ENCODE assay signal across 22 cellular contexts in genomic region chr7:25994433-25994988, GRCh38.
DNase-seq lines count a peak whose midpoint lies in the region; ATAC-seq, FAIRE-seq and TF ChIP-seq lines count a peak whose summit lies in the region.
"Had no signal": no experiment of that assay in that cellular context is flagged by ENCODE, and none has a peak within 500 bp of the region (broad histone marks: within the 10 kb centered on the region; RNA-seq: fewer than 3 reads in every experiment).

No MANE protein-coding gene starts in this region.

- no peak for FAIRE-seq in K562 (lab: Jason Lieb, UNC)
- FAIRE-seq: H1 had no signal

- CTCF ChIA-PET in K562 (lab: Yijun Ruan, JAX; ENCODE audit: low intra/inter-chr PET ratio), result no interaction called here

- no peaks in the 10 kb centered on the region for H3K9me1 ChIP-seq in K562 (ENCODE audit: control insufficient read depth, insufficient read depth, low read length)

- no TSS peak for BruUV-seq in K562 (replicated peaks; lab: Mats Ljungman, UMichigan)

- WGBS in K562 (ENCODE audit: insufficient coverage, low coverage, missing lambda C conversion rate), result 8% methylated on average over 2 of the region's 2 CpGs
- WGBS in stomach, 5 donors, result 33 to 68% (median 53%) methylated on average over 2 of the region's 2 CpGs

- no peak for TF ChIP-seq POLR2A in K562 (conservative IDR thresholded peaks at IDR 0.05)
- TF ChIP-seq POLR2A in stomach (IDR thresholded peaks at IDR 0.05), result no peak

- intact Hi-C loops in K562 (cut with micrococcal nuclease), result no loop called here
- intact Hi-C loops in mucosa of descending colon (cut with DNase I, micrococcal nuclease), result no loop called here
- intact Hi-C loops in stomach (cut with DNase I; ENCODE audit: low total_unique reads), result no loop called here

- TF ChIP-seq RAD21 in K562 (CRISPR knock-in tag; conservative IDR thresholded peaks at IDR 0.05 in 1 of 2, IDR thresholded peaks at IDR 0.05 in 1 of 2), result no peak

- H3K27me3 ChIP-seq in K562 (ENCODE audit: control insufficient read depth in 2 of 2, insufficient read depth in 2 of 2, low read length in 2 of 2) (peaks cover 8 to 17% of the 10 kb centered on the region in 2 experiments; a peak in 3 of 5 replicates), stomach (no peaks in the 10 kb centered on the region)
- H3K27me3 ChIP-seq: BLaER1 had no signal

- no peak overlapping the region for H3K9ac ChIP-seq in K562 (ENCODE audit: insufficient read depth in 1 of 2, low read depth in 2 of 2, low read length in 2 of 2)
- H3K9ac ChIP-seq: BLaER1, SK-N-SH had no signal

- POLR2A ChIA-PET in K562 (lab: Yijun Ruan, JAX), result no interaction called here

- TF ChIP-seq EP300 in K562 (IDR thresholded peaks at IDR 0.05; ENCODE audit: low read length) (no peak), stomach (IDR thresholded peaks at IDR 0.05) (no peak)

- no peaks in the 10 kb centered on the region for H3K79me2 ChIP-seq in K562 (ENCODE audit: control insufficient read depth, insufficient read depth, low read length)

- no peak for TF ChIP-seq CTCF in K562 (IDR thresholded peaks at IDR 0.05 in 2 of 3, conservative IDR thresholded peaks at IDR 0.05 in 1 of 3; ENCODE audit: insufficient read depth in 2 of 3, low read depth in 1 of 3, low read length in 3 of 3)
- no peak for TF ChIP-seq CTCF in mucosa of descending colon (IDR thresholded peaks at IDR 0.05)
- no peak for TF ChIP-seq CTCF in stomach (IDR thresholded peaks at IDR 0.05)

- H3K9me3 ChIP-seq in K562 (replicated peaks; ENCODE audit: control insufficient read depth, insufficient read depth, low read depth, low read length) (no peaks in the 10 kb centered on the region), mucosa of descending colon (no peaks in the 10 kb centered on the region), stomach (no peaks in the 10 kb centered on the region)
- H3K9me3 ChIP-seq: SK-N-SH had no signal

- DNase-seq in Jurkat, Clone E6-1 (ENCODE audit: low read depth, low spot score), result peak; percentile 20
- DNase-seq in K562 (ENCODE audit: extremely low read depth in 1 of 4, low spot score in 3 of 4) (no peak), mucosa of descending colon (no peak), stomach (no peak), activated gamma-delta T cell (lab: John Stamatoyannopoulos, UW) (no peak), substantia nigra (lab: John Stamatoyannopoulos, UW) (no peak)
- DNase-seq in activated effector memory CD4-positive, alpha-beta T cell treated with Interleukin-2 at 50 U/mL for 16 hours, result no peak
- DNase-seq: CD8-positive, alpha-beta T cell; KG1; NCI-H1092 treated with DMSO at 0.1 percent for 48 hours; NCI-H1436 treated with DMSO at 0.1 percent for 48 hours; NCI-H1930; NCI-H345; NCI-H524; NCI-H774; NK-92 treated with Interleukin-12 subunit alpha and Interleukin-12 subunit beta, amount 100 ng/mL, for 24 hours; SHP77 treated with DMSO at 0.1 percent for 48 hours; SK-N-SH had no signal

- H3K4me1 ChIP-seq in K562 (replicated peaks in 1 of 2; ENCODE audit: control insufficient read depth in 2 of 2, insufficient read depth in 2 of 2, low read length in 2 of 2), result no peaks in the 10 kb centered on the region
- no peaks in the 10 kb centered on the region for H3K4me1 ChIP-seq in mucosa of descending colon (ENCODE audit: low read depth)
- H3K4me1 ChIP-seq in stomach, result peaks cover 4 to 23% (median 12%) of the 10 kb centered on the region in 4 donors
- H3K4me1 ChIP-seq: BLaER1 had no signal

- ATAC-seq in K562 (no peak), mucosa of descending colon (peak; percentile 33)
- ATAC-seq: CD8-positive, alpha-beta T cell; HCT116 had no signal

- in situ Hi-C loops in K562 (cut with MboI), result loop anchor here (10.0 kb wide), 1 partner anchor 670 kb away; no protein-coding TSS in a partner anchor

- H3K27ac ChIP-seq in K562 (ENCODE audit: extremely low read depth, low read depth, low read length), result no peak overlapping the region
- peak overlapping the region in 3 of 5 donors; percentile 16 to 72 (median 48) for H3K27ac ChIP-seq in stomach
- H3K27ac ChIP-seq in substantia nigra (ENCODE audit: low read depth, low read length, poor library complexity, severe bottlenecking), result no peak overlapping the region
- H3K27ac ChIP-seq: BLaER1, RWPE1 had no signal

- no peaks in the 10 kb centered on the region for H3K36me3 ChIP-seq in K562 (ENCODE audit: control insufficient read depth, insufficient read depth, low read length)
- H3K36me3 ChIP-seq in mucosa of descending colon (ENCODE audit: low read depth), result no peaks in the 10 kb centered on the region
- no peaks in the 10 kb centered on the region for H3K36me3 ChIP-seq in stomach
- H3K36me3 ChIP-seq: BLaER1 had no signal

- no peak overlapping the region for H2AFZ ChIP-seq in K562 (ENCODE audit: low read depth, low read length)

- H3K4me3 ChIP-seq in Jurkat, Clone E6-1 (ENCODE audit: low read length), result no peak overlapping the region
- H3K4me3 ChIP-seq in K562 (no peak overlapping the region), mucosa of descending colon (no peak overlapping the region), stomach (no peak overlapping the region)
- H3K4me3 ChIP-seq: BLaER1 had no signal

- no peak overlapping the region for H3K4me2 ChIP-seq in K562 (ENCODE audit: insufficient read depth, low read length)
- H3K4me2 ChIP-seq: BLaER1, SK-N-SH had no signal

- H4K20me1 ChIP-seq in K562 (replicated peaks; ENCODE audit: control insufficient read depth, insufficient read depth, low read length), result no peaks in the 10 kb centered on the region
- H4K20me1 ChIP-seq: BLaER1 had no signal

TF ChIP-seq in K562, 482 proteins besides CTCF, POLR2A, EP300 and RAD21:
- peak; percentile 16 for TF ChIP-seq RBM25 (IDR thresholded peaks at IDR 0.05; ENCODE audit: low read depth, low read length, severe bottlenecking)
- TF ChIP-seq ZFP36 (IDR thresholded peaks at IDR 0.05; ENCODE audit: low read depth, low read length, partially characterized antibody), result no peak
- TF ChIP-seq ZNF184 (CRISPR knock-in tag; IDR thresholded peaks at IDR 0.05), result peak; percentile 74; the same call in 1 of the 2 replicates
- TF ChIP-seq RBM39 (optimal IDR thresholded peaks at IDR 0.05; ENCODE audit: low read depth, low read length), result no peak

Comparison
In these comparisons a context has a peak if more than half of its experiments do, and no peak if none do; other contexts are left out.
1. H3K27ac ChIP-seq: peak in stomach (3 of 5); none in K562 (single experiment) and substantia nigra (single experiment).